ENCODE assay signal across 1 cellular context in the genomic region with DNA sequence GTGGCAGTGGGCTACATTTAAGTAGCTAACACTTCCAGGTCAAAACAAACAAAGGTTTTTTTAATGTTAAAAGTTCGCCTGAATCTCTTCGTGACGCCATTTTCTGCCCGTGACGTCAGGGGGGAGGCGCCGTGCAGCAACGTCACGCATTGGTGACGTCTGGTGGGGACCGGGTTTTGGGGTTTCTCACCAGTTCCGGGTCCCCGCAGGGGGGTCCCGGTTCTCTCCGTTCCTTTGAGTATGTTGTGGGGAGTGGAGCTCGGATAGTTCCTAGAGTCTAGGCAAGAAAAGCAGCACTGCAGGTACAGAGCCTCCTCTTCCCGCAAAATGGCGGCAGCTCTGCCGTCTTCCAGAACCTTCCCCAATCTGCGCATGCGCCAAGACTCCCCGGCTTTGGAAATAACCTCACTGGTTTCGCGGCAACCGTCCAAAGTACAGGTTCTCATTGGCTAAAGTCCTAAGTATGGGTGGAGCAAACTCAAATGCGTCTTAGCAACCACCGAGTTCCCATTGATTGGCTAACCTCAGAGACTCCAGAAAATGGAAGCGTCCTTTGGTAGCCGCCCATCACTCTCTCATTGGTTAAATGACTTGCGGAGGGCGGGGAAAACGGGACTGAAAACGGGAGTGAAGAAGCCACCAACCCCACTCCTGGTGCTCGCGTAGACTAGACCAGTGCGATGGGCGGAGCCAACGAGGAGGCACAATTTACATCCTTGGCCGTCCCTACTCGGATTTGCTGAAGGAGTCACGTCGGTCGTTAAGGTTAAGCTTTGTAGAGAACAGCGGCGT.
TF ChIP-seq lines count a peak whose summit lies in the region.

RBM23 (minus strand) TSS at position 341 of the 792 bp plus-strand sequence.

TF ChIP-seq in HEK293, 187 proteins besides CTCF, POLR2A, EP300 and RAD21 (continued from another document and continues in another):
- TF ChIP-seq, protein P1, sequence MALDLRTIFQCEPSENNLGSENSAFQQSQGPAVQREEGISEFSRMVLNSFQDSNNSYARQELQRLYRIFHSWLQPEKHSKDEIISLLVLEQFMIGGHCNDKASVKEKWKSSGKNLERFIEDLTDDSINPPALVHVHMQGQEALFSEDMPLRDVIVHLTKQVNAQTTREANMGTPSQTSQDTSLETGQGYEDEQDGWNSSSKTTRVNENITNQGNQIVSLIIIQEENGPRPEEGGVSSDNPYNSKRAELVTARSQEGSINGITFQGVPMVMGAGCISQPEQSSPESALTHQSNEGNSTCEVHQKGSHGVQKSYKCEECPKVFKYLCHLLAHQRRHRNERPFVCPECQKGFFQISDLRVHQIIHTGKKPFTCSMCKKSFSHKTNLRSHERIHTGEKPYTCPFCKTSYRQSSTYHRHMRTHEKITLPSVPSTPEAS (tag by site-specific recombination; IDR thresholded peaks at IDR 0.05), result no peak
- TF ChIP-seq HOXC10 (CRISPR knock-in tag; IDR thresholded peaks at IDR 0.05), result no peak
- TF ChIP-seq ZNF324 (tag by site-specific recombination; IDR thresholded peaks at IDR 0.05), result 0 out of 2 replicates have a peak, but pooled peaks have one; percentile 63
- TF ChIP-seq MEIS1 (CRISPR knock-in tag; IDR thresholded peaks at IDR 0.05; ENCODE audit: borderline replicate concordance), result no peak
- no peak for TF ChIP-seq ZSCAN23 (tag by site-specific recombination; IDR thresholded peaks at IDR 0.05)
- TF ChIP-seq SP7 (tag by site-specific recombination; IDR thresholded peaks at IDR 0.05), result peak; percentile 53; the same call in 1 of the 2 replicates
- no peak for TF ChIP-seq ZNF157 (tag by site-specific recombination; IDR thresholded peaks at IDR 0.05)
- TF ChIP-seq ZNF707 (tag by site-specific recombination; IDR thresholded peaks at IDR 0.05), result peak; percentile 99
- peak; percentile 100 for TF ChIP-seq ZNF629 (tag by site-specific recombination; IDR thresholded peaks at IDR 0.05)
- TF ChIP-seq, protein P2, sequence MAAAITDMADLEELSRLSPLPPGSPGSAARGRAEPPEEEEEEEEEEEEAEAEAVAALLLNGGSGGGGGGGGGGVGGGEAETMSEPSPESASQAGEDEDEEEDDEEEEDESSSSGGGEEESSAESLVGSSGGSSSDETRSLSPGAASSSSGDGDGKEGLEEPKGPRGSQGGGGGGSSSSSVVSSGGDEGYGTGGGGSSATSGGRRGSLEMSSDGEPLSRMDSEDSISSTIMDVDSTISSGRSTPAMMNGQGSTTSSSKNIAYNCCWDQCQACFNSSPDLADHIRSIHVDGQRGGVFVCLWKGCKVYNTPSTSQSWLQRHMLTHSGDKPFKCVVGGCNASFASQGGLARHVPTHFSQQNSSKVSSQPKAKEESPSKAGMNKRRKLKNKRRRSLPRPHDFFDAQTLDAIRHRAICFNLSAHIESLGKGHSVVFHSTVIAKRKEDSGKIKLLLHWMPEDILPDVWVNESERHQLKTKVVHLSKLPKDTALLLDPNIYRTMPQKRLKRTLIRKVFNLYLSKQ (tag by site-specific recombination; IDR thresholded peaks at IDR 0.05; ENCODE audit: borderline replicate concordance), result no peak
- TF ChIP-seq ZNF391 (tag by site-specific recombination; IDR thresholded peaks at IDR 0.05; ENCODE audit: borderline replicate concordance, low read depth), result no peak
- TF ChIP-seq BCL11B (tag by site-specific recombination; IDR thresholded peaks at IDR 0.05; ENCODE audit: low read depth), result no peak
- TF ChIP-seq, protein P3, sequence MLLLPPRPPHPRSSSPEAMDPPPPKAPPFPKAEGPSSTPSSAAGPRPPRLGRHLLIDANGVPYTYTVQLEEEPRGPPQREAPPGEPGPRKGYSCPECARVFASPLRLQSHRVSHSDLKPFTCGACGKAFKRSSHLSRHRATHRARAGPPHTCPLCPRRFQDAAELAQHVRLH (tag by site-specific recombination; IDR thresholded peaks at IDR 0.05), result 0 out of 2 replicates have a peak, but pooled peaks have one; percentile 44
- TF ChIP-seq ZNF394 (tag by site-specific recombination; IDR thresholded peaks at IDR 0.05; ENCODE audit: borderline replicate concordance), result peak; percentile 34; the same call in 1 of the 2 replicates
- no peak for TF ChIP-seq ZNF521 (tag by site-specific recombination; IDR thresholded peaks at IDR 0.05)
- TF ChIP-seq ZNF639 (tag by site-specific recombination; IDR thresholded peaks at IDR 0.05), result peak; percentile 74
- TF ChIP-seq HOXD13 (CRISPR knock-in tag; IDR thresholded peaks at IDR 0.05; ENCODE audit: borderline replicate concordance), result no peak
- no peak for TF ChIP-seq ZNF544 (tag by site-specific recombination; IDR thresholded peaks at IDR 0.05)
- no peak for TF ChIP-seq ZNF433 (tag by site-specific recombination; IDR thresholded peaks at IDR 0.05; ENCODE audit: low read depth)
- TF ChIP-seq ZBTB21 (tag by site-specific recombination; IDR thresholded peaks at IDR 0.05), result peak; percentile 100
- TF ChIP-seq WT1 (tag by site-specific recombination; IDR thresholded peaks at IDR 0.05), result peak; percentile 18; the same call in 1 of the 2 replicates
- TF ChIP-seq ZNF366 (tag by site-specific recombination; conservative IDR thresholded peaks at IDR 0.05), result peak; percentile 85
- TF ChIP-seq ZNF335 (tag by site-specific recombination; conservative IDR thresholded peaks at IDR 0.05), result peak; percentile 50; the same call in 1 of the 2 replicates
- peak; percentile 79 for TF ChIP-seq KLF17 (tag by site-specific recombination; IDR thresholded peaks at IDR 0.05)
- TF ChIP-seq ZNF398 (tag by site-specific recombination; IDR thresholded peaks at IDR 0.05), result no peak
- TF ChIP-seq ZNF10 (tag by site-specific recombination; IDR thresholded peaks at IDR 0.05), result 0 out of 2 replicates have a peak, but pooled peaks have one; percentile 5
- peak; percentile 93 for TF ChIP-seq SP2 (tag by site-specific recombination; IDR thresholded peaks at IDR 0.05)
- TF ChIP-seq ZNF426 (tag by site-specific recombination; IDR thresholded peaks at IDR 0.05), result no peak
- TF ChIP-seq, protein P4, sequence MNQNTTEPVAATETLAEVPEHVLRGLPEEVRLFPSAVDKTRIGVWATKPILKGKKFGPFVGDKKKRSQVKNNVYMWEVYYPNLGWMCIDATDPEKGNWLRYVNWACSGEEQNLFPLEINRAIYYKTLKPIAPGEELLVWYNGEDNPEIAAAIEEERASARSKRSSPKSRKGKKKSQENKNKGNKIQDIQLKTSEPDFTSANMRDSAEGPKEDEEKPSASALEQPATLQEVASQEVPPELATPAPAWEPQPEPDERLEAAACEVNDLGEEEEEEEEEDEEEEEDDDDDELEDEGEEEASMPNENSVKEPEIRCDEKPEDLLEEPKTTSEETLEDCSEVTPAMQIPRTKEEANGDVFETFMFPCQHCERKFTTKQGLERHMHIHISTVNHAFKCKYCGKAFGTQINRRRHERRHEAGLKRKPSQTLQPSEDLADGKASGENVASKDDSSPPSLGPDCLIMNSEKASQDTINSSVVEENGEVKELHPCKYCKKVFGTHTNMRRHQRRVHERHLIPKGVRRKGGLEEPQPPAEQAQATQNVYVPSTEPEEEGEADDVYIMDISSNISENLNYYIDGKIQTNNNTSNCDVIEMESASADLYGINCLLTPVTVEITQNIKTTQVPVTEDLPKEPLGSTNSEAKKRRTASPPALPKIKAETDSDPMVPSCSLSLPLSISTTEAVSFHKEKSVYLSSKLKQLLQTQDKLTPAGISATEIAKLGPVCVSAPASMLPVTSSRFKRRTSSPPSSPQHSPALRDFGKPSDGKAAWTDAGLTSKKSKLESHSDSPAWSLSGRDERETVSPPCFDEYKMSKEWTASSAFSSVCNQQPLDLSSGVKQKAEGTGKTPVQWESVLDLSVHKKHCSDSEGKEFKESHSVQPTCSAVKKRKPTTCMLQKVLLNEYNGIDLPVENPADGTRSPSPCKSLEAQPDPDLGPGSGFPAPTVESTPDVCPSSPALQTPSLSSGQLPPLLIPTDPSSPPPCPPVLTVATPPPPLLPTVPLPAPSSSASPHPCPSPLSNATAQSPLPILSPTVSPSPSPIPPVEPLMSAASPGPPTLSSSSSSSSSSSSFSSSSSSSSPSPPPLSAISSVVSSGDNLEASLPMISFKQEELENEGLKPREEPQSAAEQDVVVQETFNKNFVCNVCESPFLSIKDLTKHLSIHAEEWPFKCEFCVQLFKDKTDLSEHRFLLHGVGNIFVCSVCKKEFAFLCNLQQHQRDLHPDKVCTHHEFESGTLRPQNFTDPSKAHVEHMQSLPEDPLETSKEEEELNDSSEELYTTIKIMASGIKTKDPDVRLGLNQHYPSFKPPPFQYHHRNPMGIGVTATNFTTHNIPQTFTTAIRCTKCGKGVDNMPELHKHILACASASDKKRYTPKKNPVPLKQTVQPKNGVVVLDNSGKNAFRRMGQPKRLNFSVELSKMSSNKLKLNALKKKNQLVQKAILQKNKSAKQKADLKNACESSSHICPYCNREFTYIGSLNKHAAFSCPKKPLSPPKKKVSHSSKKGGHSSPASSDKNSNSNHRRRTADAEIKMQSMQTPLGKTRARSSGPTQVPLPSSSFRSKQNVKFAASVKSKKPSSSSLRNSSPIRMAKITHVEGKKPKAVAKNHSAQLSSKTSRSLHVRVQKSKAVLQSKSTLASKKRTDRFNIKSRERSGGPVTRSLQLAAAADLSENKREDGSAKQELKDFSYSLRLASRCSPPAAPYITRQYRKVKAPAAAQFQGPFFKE (tag by site-specific recombination; IDR thresholded peaks at IDR 0.05; ENCODE audit: borderline replicate concordance), result no peak
- peak; percentile 71; the same call in 1 of the 2 replicates for TF ChIP-seq KLF8 (tag by site-specific recombination; IDR thresholded peaks at IDR 0.05)
- no peak for TF ChIP-seq ZNF549 (tag by site-specific recombination; IDR thresholded peaks at IDR 0.05)
- TF ChIP-seq ZNF184 (tag by site-specific recombination; IDR thresholded peaks at IDR 0.05), result peak; percentile 83; the same call in 1 of the 2 replicates
- TF ChIP-seq SCRT1 (tag by site-specific recombination; IDR thresholded peaks at IDR 0.05; ENCODE audit: borderline replicate concordance), result no peak
- peak; percentile 72; the same call in 1 of the 2 replicates for TF ChIP-seq ZNF561 (tag by site-specific recombination; IDR thresholded peaks at IDR 0.05; ENCODE audit: borderline replicate concordance)
- no peak for TF ChIP-seq ZNF529 (tag by site-specific recombination; IDR thresholded peaks at IDR 0.05; ENCODE audit: insufficient replicate concordance)
- TF ChIP-seq YY1 (tag by site-specific recombination; IDR thresholded peaks at IDR 0.05), result peak; percentile 92
- no peak for TF ChIP-seq ZNF501 (tag by site-specific recombination; IDR thresholded peaks at IDR 0.05)
- no peak for TF ChIP-seq ZIC2 (tag by site-specific recombination; IDR thresholded peaks at IDR 0.05)
- no peak for TF ChIP-seq ZNF555 (tag by site-specific recombination; conservative IDR thresholded peaks at IDR 0.05)
- TF ChIP-seq ZNF354C (tag by site-specific recombination; IDR thresholded peaks at IDR 0.05; ENCODE audit: borderline replicate concordance, low read depth), result no peak
- no peak for TF ChIP-seq OVOL3 (tag by site-specific recombination; IDR thresholded peaks at IDR 0.05)
- TF ChIP-seq INSM2 (tag by site-specific recombination; IDR thresholded peaks at IDR 0.05), result peak; percentile 45; the same call in 1 of the 2 replicates
